ENCODE assay signal across 1 cellular context in genomic region chr20:31835977-31836852, GRCh38.
TF ChIP-seq lines count a peak whose summit lies in the region.

No MANE protein-coding gene starts in this region.

TF ChIP-seq in K562, 482 proteins besides CTCF, POLR2A, EP300 and RAD21 (continued from another document and continues in another):
- TF ChIP-seq CUX1 (CRISPR knock-in tag; IDR thresholded peaks at IDR 0.05) = no peak
- peak; percentile 88 for TF ChIP-seq BCOR (IDR thresholded peaks at IDR 0.05)
- peak in 1 of 2 experiments; percentile 45; a peak in 1 of 4 replicates for TF ChIP-seq MLLT1 (IDR thresholded peaks at IDR 0.05)
- peak; percentile 38 for TF ChIP-seq HMGN3 (IDR thresholded peaks at IDR 0.05; ENCODE audit: borderline replicate concordance, extremely low read depth, insufficient read length, low read depth, low read length)
- 0 out of 2 replicates have a peak, but pooled peaks have one; percentile 41 for TF ChIP-seq ZNF444 (CRISPR knock-in tag; IDR thresholded peaks at IDR 0.05)
- peak in 1 of 2 experiments; percentile 85; a peak in 2 of 4 replicates for TF ChIP-seq FOXA3 (CRISPR knock-in tag; conservative IDR thresholded peaks at IDR 0.05 in 1 of 2, IDR thresholded peaks at IDR 0.05 in 1 of 2)
- no peak for TF ChIP-seq ZNF696 (CRISPR knock-in tag; conservative IDR thresholded peaks at IDR 0.05)
- no peak for TF ChIP-seq BACH1 (tag; IDR thresholded peaks at IDR 0.05)
- TF ChIP-seq AFF4 (CRISPR knock-in tag; IDR thresholded peaks at IDR 0.05) = no peak
- TF ChIP-seq ETV6 (IDR thresholded peaks at IDR 0.05; ENCODE audit: borderline replicate concordance in 1 of 2, low read depth in 2 of 2, low read length in 1 of 2) = no peak
- TF ChIP-seq ETV6 (CRISPR knock-in tag; IDR thresholded peaks at IDR 0.05; ENCODE audit: borderline replicate concordance) = no peak
- TF ChIP-seq IRF2 (CRISPR knock-in tag; IDR thresholded peaks at IDR 0.05) = no peak
- TF ChIP-seq BRF2 (IDR thresholded peaks at IDR 0.05; ENCODE audit: borderline replicate concordance, insufficient read depth, insufficient read length) = no peak
- no peak for TF ChIP-seq RBM15 (IDR thresholded peaks at IDR 0.05; ENCODE audit: insufficient read depth, low read length)
- no peak for TF ChIP-seq RB1 (IDR thresholded peaks at IDR 0.05; ENCODE audit: low read depth)
- no peak for TF ChIP-seq ZNF197 (CRISPR knock-in tag; IDR thresholded peaks at IDR 0.05; ENCODE audit: low read depth)
- no peak for TF ChIP-seq ETV5 (CRISPR knock-in tag; IDR thresholded peaks at IDR 0.05; ENCODE audit: low read depth)
- TF ChIP-seq ZNF586 (CRISPR knock-in tag; conservative IDR thresholded peaks at IDR 0.05) = no peak
- no peak for TF ChIP-seq CHD1 (IDR thresholded peaks at IDR 0.05; ENCODE audit: low read length)
- TF ChIP-seq ILK (tag; IDR thresholded peaks at IDR 0.05; ENCODE audit: borderline replicate concordance, low read depth) = no peak
- no peak for TF ChIP-seq SNAPC5 (CRISPR knock-in tag; IDR thresholded peaks at IDR 0.05)
- peak; percentile 76 for TF ChIP-seq NEUROD1 (IDR thresholded peaks at IDR 0.05; ENCODE audit: borderline replicate concordance, low read depth, low read length, partially characterized antibody)
- TF ChIP-seq ZNF217 (CRISPR knock-in tag; IDR thresholded peaks at IDR 0.05) = no peak
- 0 out of 2 replicates have a peak, but pooled peaks have one; percentile 38 for TF ChIP-seq MBD2 (IDR thresholded peaks at IDR 0.05; ENCODE audit: borderline replicate concordance, low read depth)
- no peak for TF ChIP-seq IRF9 (tag; IDR thresholded peaks at IDR 0.05)
- no peak for TF ChIP-seq CCAR2 (IDR thresholded peaks at IDR 0.05; ENCODE audit: low read depth, low read length)
- TF ChIP-seq ZNF561 (CRISPR knock-in tag; conservative IDR thresholded peaks at IDR 0.05) = no peak
- TF ChIP-seq THRB (CRISPR knock-in tag; conservative IDR thresholded peaks at IDR 0.05) = no peak
- no peak for TF ChIP-seq EWSR1 (IDR thresholded peaks at IDR 0.05; ENCODE audit: borderline replicate concordance, low read depth, partially characterized antibody)
- TF ChIP-seq BRD4 (IDR thresholded peaks at IDR 0.05) = no peak
- TF ChIP-seq YY1 (IDR thresholded peaks at IDR 0.05; ENCODE audit: borderline replicate concordance in 1 of 3, control insufficient read depth in 1 of 3, extremely low read depth in 1 of 3, insufficient read depth in 3 of 3, insufficient read length in 1 of 3, insufficient replicate concordance in 2 of 3, low read depth in 1 of 3, low read length in 2 of 3) = no peak
- no peak for TF ChIP-seq YBX1 (IDR thresholded peaks at IDR 0.05)
- TF ChIP-seq ZNF354B (CRISPR knock-in tag; IDR thresholded peaks at IDR 0.05) = no peak
- peak; percentile 42; the same call in 1 of the 2 replicates for TF ChIP-seq KLF16 (IDR thresholded peaks at IDR 0.05)
- no peak for TF ChIP-seq SIN3B (IDR thresholded peaks at IDR 0.05; ENCODE audit: low read depth)
- TF ChIP-seq FOXK1 (CRISPR knock-in tag; IDR thresholded peaks at IDR 0.05; ENCODE audit: borderline replicate concordance) = no peak
- TF ChIP-seq FOXP4 (CRISPR knock-in tag; IDR thresholded peaks at IDR 0.05; ENCODE audit: borderline replicate concordance) = 0 out of 2 replicates have a peak, but pooled peaks have one; percentile 68
- TF ChIP-seq MCM7 (IDR thresholded peaks at IDR 0.05) = no peak
- TF ChIP-seq SMARCA5 (IDR thresholded peaks at IDR 0.05) = no peak
